In the genomic region with DNA sequence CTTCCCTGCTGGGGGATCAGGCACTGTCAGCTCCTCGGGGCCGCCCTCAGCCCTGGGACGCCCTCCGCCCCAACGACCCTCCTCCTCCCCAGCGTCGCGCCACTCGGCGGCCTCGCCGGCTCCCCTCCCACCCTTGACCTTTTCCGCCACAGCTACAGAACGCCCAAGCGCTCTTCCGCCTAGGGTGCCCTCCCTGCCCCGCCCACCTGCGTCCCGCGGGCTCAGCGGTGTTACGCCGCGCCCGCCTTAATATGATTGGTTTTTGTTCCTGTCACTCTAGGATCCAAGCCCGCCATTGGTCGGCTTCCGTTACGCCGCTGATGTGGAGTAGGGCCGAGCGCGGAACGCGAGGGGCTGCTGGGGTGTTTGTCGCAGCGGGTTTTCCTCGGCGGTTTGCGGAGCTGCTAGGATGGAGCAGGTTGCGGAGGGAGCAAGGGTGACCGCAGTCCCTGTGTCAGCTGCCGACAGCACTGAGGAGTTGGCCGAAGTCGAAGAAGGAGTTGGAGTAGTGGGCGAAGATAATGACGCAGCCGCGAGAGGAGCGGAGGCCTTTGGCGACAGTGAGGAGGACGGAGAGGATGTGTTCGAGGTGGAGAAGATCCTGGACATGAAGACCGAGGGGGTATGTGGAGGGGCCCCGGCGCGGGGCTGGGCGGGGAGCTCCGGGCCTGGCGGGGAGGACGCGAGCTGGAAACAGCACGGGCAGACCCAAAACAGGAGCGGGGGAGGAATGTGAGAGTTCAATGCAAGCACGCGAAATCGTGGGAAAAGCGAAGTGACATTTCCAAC, we compare ENCODE assay signal across 1 cellular context.
TF ChIP-seq lines count a peak whose summit lies in the region.

A gene with protein sequence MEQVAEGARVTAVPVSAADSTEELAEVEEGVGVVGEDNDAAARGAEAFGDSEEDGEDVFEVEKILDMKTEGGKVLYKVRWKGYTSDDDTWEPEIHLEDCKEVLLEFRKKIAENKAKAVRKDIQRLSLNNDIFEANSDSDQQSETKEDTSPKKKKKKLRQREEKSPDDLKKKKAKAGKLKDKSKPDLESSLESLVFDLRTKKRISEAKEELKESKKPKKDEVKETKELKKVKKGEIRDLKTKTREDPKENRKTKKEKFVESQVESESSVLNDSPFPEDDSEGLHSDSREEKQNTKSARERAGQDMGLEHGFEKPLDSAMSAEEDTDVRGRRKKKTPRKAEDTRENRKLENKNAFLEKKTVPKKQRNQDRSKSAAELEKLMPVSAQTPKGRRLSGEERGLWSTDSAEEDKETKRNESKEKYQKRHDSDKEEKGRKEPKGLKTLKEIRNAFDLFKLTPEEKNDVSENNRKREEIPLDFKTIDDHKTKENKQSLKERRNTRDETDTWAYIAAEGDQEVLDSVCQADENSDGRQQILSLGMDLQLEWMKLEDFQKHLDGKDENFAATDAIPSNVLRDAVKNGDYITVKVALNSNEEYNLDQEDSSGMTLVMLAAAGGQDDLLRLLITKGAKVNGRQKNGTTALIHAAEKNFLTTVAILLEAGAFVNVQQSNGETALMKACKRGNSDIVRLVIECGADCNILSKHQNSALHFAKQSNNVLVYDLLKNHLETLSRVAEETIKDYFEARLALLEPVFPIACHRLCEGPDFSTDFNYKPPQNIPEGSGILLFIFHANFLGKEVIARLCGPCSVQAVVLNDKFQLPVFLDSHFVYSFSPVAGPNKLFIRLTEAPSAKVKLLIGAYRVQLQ (plus strand): TSS at position 320 of the 789 bp plus-strand sequence. CDS start 90 bp downstream, at position 410.

TF ChIP-seq in WTC11, 78 proteins besides CTCF, POLR2A, EP300 and RAD21 (continued from another document):
- TF ChIP-seq, protein P1, sequence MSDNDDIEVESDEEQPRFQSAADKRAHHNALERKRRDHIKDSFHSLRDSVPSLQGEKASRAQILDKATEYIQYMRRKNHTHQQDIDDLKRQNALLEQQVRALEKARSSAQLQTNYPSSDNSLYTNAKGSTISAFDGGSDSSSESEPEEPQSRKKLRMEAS (CRISPR knock-in tag; IDR thresholded peaks at IDR 0.05) = peak; percentile 74
- TF ChIP-seq ZNF416 (CRISPR knock-in tag; IDR thresholded peaks at IDR 0.05) (no peak), CREM (CRISPR knock-in tag; IDR thresholded peaks at IDR 0.05) (peak; percentile 50; the same call in 1 of the 2 replicates), MYBL2 (CRISPR knock-in tag; IDR thresholded peaks at IDR 0.05) (no peak), SP1 (CRISPR knock-in tag; conservative IDR thresholded peaks at IDR 0.05) (peak; percentile 78), ZNF423 (CRISPR knock-in tag; IDR thresholded peaks at IDR 0.05) (peak; percentile 9; the same call in 1 of the 2 replicates), ZNF671 (CRISPR knock-in tag; IDR thresholded peaks at IDR 0.05) (no peak), FOXK1 (CRISPR knock-in tag; IDR thresholded peaks at IDR 0.05) (peak; percentile 73), CBFB (CRISPR knock-in tag; IDR thresholded peaks at IDR 0.05; ENCODE audit: low read depth) (no peak), SOX15 (CRISPR knock-in tag; IDR thresholded peaks at IDR 0.05) (no peak), ZNF263 (CRISPR knock-in tag; IDR thresholded peaks at IDR 0.05; ENCODE audit: low read depth) (peak; percentile 34; the same call in 1 of the 2 replicates), NFYB (CRISPR knock-in tag; conservative IDR thresholded peaks at IDR 0.05; ENCODE audit: low read depth) (peak; percentile 96), GABPB1 (CRISPR knock-in tag; IDR thresholded peaks at IDR 0.05) (peak; percentile 32), NR2C2 (CRISPR knock-in tag; IDR thresholded peaks at IDR 0.05) (no peak)
- TF ChIP-seq, protein P2, sequence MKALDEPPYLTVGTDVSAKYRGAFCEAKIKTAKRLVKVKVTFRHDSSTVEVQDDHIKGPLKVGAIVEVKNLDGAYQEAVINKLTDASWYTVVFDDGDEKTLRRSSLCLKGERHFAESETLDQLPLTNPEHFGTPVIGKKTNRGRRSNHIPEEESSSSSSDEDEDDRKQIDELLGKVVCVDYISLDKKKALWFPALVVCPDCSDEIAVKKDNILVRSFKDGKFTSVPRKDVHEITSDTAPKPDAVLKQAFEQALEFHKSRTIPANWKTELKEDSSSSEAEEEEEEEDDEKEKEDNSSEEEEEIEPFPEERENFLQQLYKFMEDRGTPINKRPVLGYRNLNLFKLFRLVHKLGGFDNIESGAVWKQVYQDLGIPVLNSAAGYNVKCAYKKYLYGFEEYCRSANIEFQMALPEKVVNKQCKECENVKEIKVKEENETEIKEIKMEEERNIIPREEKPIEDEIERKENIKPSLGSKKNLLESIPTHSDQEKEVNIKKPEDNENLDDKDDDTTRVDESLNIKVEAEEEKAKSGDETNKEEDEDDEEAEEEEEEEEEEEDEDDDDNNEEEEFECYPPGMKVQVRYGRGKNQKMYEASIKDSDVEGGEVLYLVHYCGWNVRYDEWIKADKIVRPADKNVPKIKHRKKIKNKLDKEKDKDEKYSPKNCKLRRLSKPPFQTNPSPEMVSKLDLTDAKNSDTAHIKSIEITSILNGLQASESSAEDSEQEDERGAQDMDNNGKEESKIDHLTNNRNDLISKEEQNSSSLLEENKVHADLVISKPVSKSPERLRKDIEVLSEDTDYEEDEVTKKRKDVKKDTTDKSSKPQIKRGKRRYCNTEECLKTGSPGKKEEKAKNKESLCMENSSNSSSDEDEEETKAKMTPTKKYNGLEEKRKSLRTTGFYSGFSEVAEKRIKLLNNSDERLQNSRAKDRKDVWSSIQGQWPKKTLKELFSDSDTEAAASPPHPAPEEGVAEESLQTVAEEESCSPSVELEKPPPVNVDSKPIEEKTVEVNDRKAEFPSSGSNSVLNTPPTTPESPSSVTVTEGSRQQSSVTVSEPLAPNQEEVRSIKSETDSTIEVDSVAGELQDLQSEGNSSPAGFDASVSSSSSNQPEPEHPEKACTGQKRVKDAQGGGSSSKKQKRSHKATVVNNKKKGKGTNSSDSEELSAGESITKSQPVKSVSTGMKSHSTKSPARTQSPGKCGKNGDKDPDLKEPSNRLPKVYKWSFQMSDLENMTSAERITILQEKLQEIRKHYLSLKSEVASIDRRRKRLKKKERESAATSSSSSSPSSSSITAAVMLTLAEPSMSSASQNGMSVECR (CRISPR knock-in tag; IDR thresholded peaks at IDR 0.05; ENCODE audit: borderline replicate concordance) = peak; percentile 80; the same call in 1 of the 2 replicates
- TF ChIP-seq, protein P3, sequence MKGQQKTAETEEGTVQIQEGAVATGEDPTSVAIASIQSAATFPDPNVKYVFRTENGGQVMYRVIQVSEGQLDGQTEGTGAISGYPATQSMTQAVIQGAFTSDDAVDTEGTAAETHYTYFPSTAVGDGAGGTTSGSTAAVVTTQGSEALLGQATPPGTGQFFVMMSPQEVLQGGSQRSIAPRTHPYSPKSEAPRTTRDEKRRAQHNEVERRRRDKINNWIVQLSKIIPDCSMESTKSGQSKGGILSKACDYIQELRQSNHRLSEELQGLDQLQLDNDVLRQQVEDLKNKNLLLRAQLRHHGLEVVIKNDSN (CRISPR knock-in tag; IDR thresholded peaks at IDR 0.05) = no peak
- TF ChIP-seq, protein P4, sequence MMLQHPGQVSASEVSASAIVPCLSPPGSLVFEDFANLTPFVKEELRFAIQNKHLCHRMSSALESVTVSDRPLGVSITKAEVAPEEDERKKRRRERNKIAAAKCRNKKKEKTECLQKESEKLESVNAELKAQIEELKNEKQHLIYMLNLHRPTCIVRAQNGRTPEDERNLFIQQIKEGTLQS (CRISPR knock-in tag; conservative IDR thresholded peaks at IDR 0.05) = no peak
TF ChIP-seq in WTC11: peak in this region for 9.
